ENCODE assay signal across 23 cellular contexts in the genomic region with DNA sequence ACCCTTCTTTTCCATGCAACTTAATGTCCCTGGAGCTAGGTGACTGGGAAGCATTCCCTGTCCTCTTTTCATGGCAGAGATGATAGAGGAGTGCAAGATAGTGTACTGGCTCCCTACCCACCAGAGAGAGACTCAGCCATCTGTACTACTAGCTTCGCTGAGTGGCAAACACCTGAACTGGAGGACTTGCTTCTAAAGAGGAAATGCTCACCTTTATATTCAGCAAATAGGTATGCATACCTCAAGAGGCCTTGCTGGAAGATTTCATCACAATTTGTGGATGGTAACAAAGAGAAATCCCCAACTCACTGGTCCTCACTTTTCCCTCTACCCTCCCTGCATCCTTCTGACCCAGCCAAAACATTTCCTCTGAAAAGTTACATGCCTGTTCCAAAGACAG.
DNase-seq lines count a peak whose midpoint lies in the region; ATAC-seq and TF ChIP-seq lines count a peak whose summit lies in the region.
"Had no signal": no experiment of that assay in that cellular context is flagged by ENCODE, and none has a peak within 500 bp of the region (broad histone marks: within the 10 kb centered on the region; RNA-seq: fewer than 3 reads in every experiment).

No MANE protein-coding gene starts in this region.

- H3K36me3 Mint-ChIP-seq in type B pancreatic cell: no peaks in the 10 kb centered on the region
- H3K36me3 Mint-ChIP-seq: CD4-positive, alpha-beta memory T cell; T-cell had no signal

- ATAC-seq in foreskin keratinocyte (peak; percentile 24), GM18861 (IDR thresholded peaks at IDR 0.05; ENCODE audit: unreplicated experiment) (no peak), GM19463 (IDR thresholded peaks at IDR 0.05; ENCODE audit: unreplicated experiment) (no peak)
- ATAC-seq: K562, Panc1, T-cell had no signal

- H3K9me3 Mint-ChIP-seq in type B pancreatic cell: no peaks in the 10 kb centered on the region

- H3K4me3 Mint-ChIP-seq in type B pancreatic cell: no peak overlapping the region
- H3K4me3 Mint-ChIP-seq: CD4-positive, alpha-beta memory T cell; T-cell had no signal

- H3K27ac Mint-ChIP-seq in type B pancreatic cell: peak overlapping the region; percentile 42
- H3K27ac Mint-ChIP-seq: CD4-positive, alpha-beta memory T cell; T-cell had no signal

- no peak overlapping the region for H3K27ac ChIP-seq in foreskin keratinocyte
- H3K27ac ChIP-seq: 22Rv1; BLaER1 treated with 17β-estradiol and CSF1 and Interleukin-3, amounts not matched to agents 10 nM and 100 nM; SJCRH30 had no signal

- TF ChIP-seq CTCF in foreskin keratinocyte (conservative IDR thresholded peaks at IDR 0.05) (no peak), type B pancreatic cell (conservative IDR thresholded peaks at IDR 0.05) (no peak)

- H3K27me3 ChIP-seq in foreskin keratinocyte: peaks cover 43% of the 10 kb centered on the region
- H3K27me3 ChIP-seq: BLaER1 treated with 17β-estradiol and CSF1 and Interleukin-3, amounts not matched to agents 10 nM and 100 nM; SJCRH30 had no signal

- H3K27me3 Mint-ChIP-seq in type B pancreatic cell: peaks cover 37% of the 10 kb centered on the region
- H3K27me3 Mint-ChIP-seq: CD4-positive, alpha-beta memory T cell had no signal

- H3K4me1 Mint-ChIP-seq in type B pancreatic cell (ENCODE audit: unreplicated experiment): peaks cover 15% of the 10 kb centered on the region
- H3K4me1 Mint-ChIP-seq: CD4-positive, alpha-beta memory T cell; T-cell had no signal

- DNase-seq in NCI-H2029 (lab: John Stamatoyannopoulos, UW) (peak; percentile 24), NCI-H2029 treated with DMSO at 0.1 percent for 48 hours (lab: John Stamatoyannopoulos, UW) (no peak), NCI-H510A treated with DMSO at 0.1 percent for 48 hours (lab: John Stamatoyannopoulos, UW) (peak; percentile 67), foreskin keratinocyte (peak; percentile 37 to 44), type B pancreatic cell (ENCODE audit: extremely low spot score, unreplicated experiment) (no peak), DMS114 treated with DMSO at 0.1 percent for 48 hours (lab: John Stamatoyannopoulos, UW; ENCODE audit: unreplicated experiment) (no peak)
- DNase-seq: Caco-2; CD4-positive, alpha-beta memory T cell; DMS79 treated with DMSO at 0.1 percent for 48 hours; MM.1S; NCI-H1048; NCI-H1417 treated with DMSO at 0.1 percent for 48 hours; NCI-H187 treated with DMSO at 0.1 percent for 48 hours; NCI-H446; NCI-H748 treated with DMSO at 0.1 percent for 48 hours; SJCRH30; T-cell had no signal

- no peaks in the 10 kb centered on the region for H3K4me1 ChIP-seq in foreskin keratinocyte
- H3K4me1 ChIP-seq: BLaER1 treated with 17β-estradiol and CSF1 and Interleukin-3, amounts not matched to agents 10 nM and 100 nM; Caco-2; SJCRH30 had no signal

Comparison
In these comparisons a context has a peak if more than half of its experiments do, and no peak if none do; other contexts are left out.
1. DNase-seq: peak in NCI-H2029 (single experiment), NCI-H510A treated with DMSO at 0.1 percent for 48 hours (single experiment) and foreskin keratinocyte (2 of 2); none in NCI-H2029 treated with DMSO at 0.1 percent for 48 hours (single experiment), type B pancreatic cell (single experiment) and DMS114 treated with DMSO at 0.1 percent for 48 hours (single experiment).